ENCODE assay signal across 21 cellular contexts in the genomic region with DNA sequence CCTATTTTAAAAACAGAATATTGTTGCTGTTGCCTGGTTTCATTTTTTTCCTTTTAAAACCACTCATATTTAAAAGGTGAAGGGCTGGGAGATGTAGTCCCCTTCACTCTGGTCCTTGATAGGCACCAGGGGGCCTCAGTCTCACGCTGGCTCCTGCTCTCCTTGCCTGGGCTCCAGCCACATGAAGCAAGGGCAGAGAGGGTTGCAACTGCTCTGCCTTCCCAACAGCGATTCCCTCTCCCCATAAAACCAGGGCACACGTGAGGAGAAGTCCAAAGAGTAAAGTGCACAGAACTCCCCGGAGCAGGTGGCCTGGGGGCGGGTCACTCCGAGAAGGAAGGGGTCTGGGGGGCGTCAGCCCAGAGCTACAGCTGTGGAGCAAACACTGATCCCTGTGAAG. TPM values are rescaled to one million over a fixed set of nuclear protein-coding genes. Genes with fewer than 3 reads are reported as not detected.
DNase-seq lines count a peak whose midpoint lies in the region; ATAC-seq, FAIRE-seq and TF ChIP-seq lines count a peak whose summit lies in the region.
"Had no signal": no experiment of that assay in that cellular context is flagged by ENCODE, and none has a peak within 500 bp of the region (broad histone marks: within the 10 kb centered on the region; RNA-seq: fewer than 3 reads in every experiment).

No MANE protein-coding gene starts in this region.

- peak in 1 of 2 donors; percentile 12 for ATAC-seq in gastrocnemius medialis
- no peak for ATAC-seq in HG02610 (IDR thresholded peaks at IDR 0.05; ENCODE audit: unreplicated experiment)
- no peak for ATAC-seq in HG03045 (IDR thresholded peaks at IDR 0.05; ENCODE audit: unreplicated experiment)
- ATAC-seq: CD8-positive, alpha-beta T cell; PC-3 had no signal

- H3K4me3 ChIP-seq in H7 (ENCODE audit: insufficient read depth, low read depth, low read length) = no peak overlapping the region
- no peak overlapping the region for H3K4me3 ChIP-seq in adrenal gland
- no peak overlapping the region for H3K4me3 ChIP-seq in kidney (ENCODE audit: low read length in 2 of 2)
- no peak overlapping the region for H3K4me3 ChIP-seq in gastrocnemius medialis
- H3K4me3 ChIP-seq: MG63 had no signal

- no peaks in the 10 kb centered on the region for H3K9me3 ChIP-seq in adrenal gland (replicated peaks in 1 of 3)
- H3K9me3 ChIP-seq in kidney (ENCODE audit: control insufficient read depth in 1 of 2, low read length in 2 of 2) = no peaks in the 10 kb centered on the region
- H3K9me3 ChIP-seq in gastrocnemius medialis = no peaks in the 10 kb centered on the region
- H3K9me3 ChIP-seq: MG63 had no signal

- no peak for FAIRE-seq in kidney (lab: Jason Lieb, UNC)
- FAIRE-seq: D721Med, GM12892 had no signal

- H3K36me3 ChIP-seq in H7 (replicated peaks; ENCODE audit: control insufficient read depth, insufficient read depth, low read length) (peaks cover 16% of the 10 kb centered on the region), adrenal gland (replicated peaks in 1 of 2) (peaks cover 0 to 38% of the 10 kb centered on the region in 2 donors), kidney (ENCODE audit: control insufficient read depth in 1 of 2, insufficient read depth in 2 of 2, low read length in 2 of 2) (peaks cover 27 to 29% of the 10 kb centered on the region in 2 donors), gastrocnemius medialis (peaks cover 0 to 22% of the 10 kb centered on the region in 2 donors)

- DNase-seq in H7 (peak; percentile 24), adrenal gland (no peak), kidney (peak; percentile 28), gastrocnemius medialis (no peak), glomerular visceral epithelial cell (ENCODE audit: extremely low spot score) (no peak)
- DNase-seq: ACHN; CD8-positive, alpha-beta T cell; DND-41; GDM1; GOT3; MG63; NCI-H1105; NCI-H1694 treated with DMSO at 0.1 percent for 48 hours; NCI-H446; NCI-H748 treated with DMSO at 0.1 percent for 48 hours; PC-3; SHP77 had no signal

- H3K27ac ChIP-seq in adrenal gland (peak overlapping the region in 4 of 5 donors; percentile 76 to 95 (median 84)), kidney (ENCODE audit: low read depth in 2 of 2, low read length in 2 of 2) (peak overlapping the region in 1 of 2 donors; percentile 61), gastrocnemius medialis (peak overlapping the region; percentile 94 to 99 (median 96))

- no peak overlapping the region for H3K9ac ChIP-seq in kidney (ENCODE audit: low read length in 2 of 2)

- TF ChIP-seq CTCF in adrenal gland (IDR thresholded peaks at IDR 0.05) = no peak
- TF ChIP-seq CTCF in kidney (IDR thresholded peaks at IDR 0.05; ENCODE audit: borderline replicate concordance, extremely low read depth, insufficient read depth) = peak; percentile 16
- no peak for TF ChIP-seq CTCF in gastrocnemius medialis (IDR thresholded peaks at IDR 0.05 in 4 of 5, conservative IDR thresholded peaks at IDR 0.05 in 1 of 5)

- in situ Hi-C loops in gastrocnemius medialis (cut with MboI; ENCODE audit: low sequenced_read_pairs in 4 of 4) = loop anchor here in 2 of 4 donors (10.0 to 25.0 kb wide), 3 partner anchors 48 to 241 kb away; partner anchors contain the start of genes ASTL (in 1 of the 2), DUSP2 (in 1 of the 2) and STARD7 (in 1 of the 2)

- H3K27me3 ChIP-seq in H7 (ENCODE audit: control insufficient read depth, insufficient read depth, low read length) (no peaks in the 10 kb centered on the region), adrenal gland (no peaks in the 10 kb centered on the region), gastrocnemius medialis (no peaks in the 10 kb centered on the region)
- H3K27me3 ChIP-seq: MG63 had no signal

- TF ChIP-seq POLR2A in adrenal gland (IDR thresholded peaks at IDR 0.05) (no peak), gastrocnemius medialis (IDR thresholded peaks at IDR 0.05) (no peak)

- intact Hi-C loops in adrenal gland (cut with DNase I) = loop anchor here (5.0 to 10.0 kb wide), 2 partner anchors 48 to 51 kb away; partner anchors contain the start of gene STARD7 (in 1 of the 2)
- intact Hi-C loops in kidney (cut with DNase I) = no loop called here
- intact Hi-C loops in gastrocnemius medialis (cut with DNase I; ENCODE audit: low total_unique reads) = loop anchor here (10.0 kb wide), 1 partner anchor 382 kb away; the partner anchor contains the start of gene KANSL3

- H3K4me1 ChIP-seq in adrenal gland (replicated peaks in 1 of 2) (peaks cover 33 to 73% of the 10 kb centered on the region in 2 donors), kidney (ENCODE audit: control insufficient read depth in 1 of 2, insufficient read depth in 1 of 2, low read depth in 1 of 2, low read length in 2 of 2) (peaks cover 20 to 38% of the 10 kb centered on the region in 2 donors), gastrocnemius medialis (peaks cover 84 to 86% of the 10 kb centered on the region in 2 donors)

- WGBS in adrenal gland, 4 donors = 60 to 81% (median 69%) methylated on average over 7 of the region's 7 CpGs

RNA-seq across cellular contexts. Expression of gene TMEM127, which starts 12.8 kb away (rescaled TPM):
- total RNA-seq in H7 (2014; rRNA removed; shearing (Covaris generic)) = 13.4 and 13.8 TPM in 2 replicates
- total RNA-seq in adrenal gland (10 to 100 TPM; 57.7 to 89.2 (median 71.2) TPM), kidney (72.3 TPM), gastrocnemius medialis (10 to 100 TPM; 27.1 to 38.8 (median 30.9) TPM)
- polyA plus RNA-seq in adrenal gland (10 to 100 TPM; 14.9 to 48.2 (median 14.9) TPM), kidney (ENCODE audit: insufficient read depth, low read depth, low replicate concordance) (37.4 TPM)

RNA-seq across cellular contexts. Expression of gene CIAO1, which starts 13.0 kb away (rescaled TPM):
- 108 and 111 TPM in 2 replicates for total RNA-seq in H7 (2014; rRNA removed; shearing (Covaris generic))
- total RNA-seq in adrenal gland = 100 to 1,000 TPM in 6 of 8 donors, 10 to 100 TPM in 2; 92.5 to 237 (median 139) TPM
- polyA plus RNA-seq in adrenal gland = 100 to 1,000 TPM in 1 of 3 donors, 10 to 100 TPM in 2; 52.5 to 137 (median 59.5) TPM
- 63.0 TPM for total RNA-seq in kidney
- polyA plus RNA-seq in kidney (ENCODE audit: insufficient read depth, low read depth, low replicate concordance) = 48.2 TPM
- total RNA-seq in gastrocnemius medialis = 100 to 1,000 TPM in 1 of 4 donors, 10 to 100 TPM in 3; 73.5 to 102 (median 95.6) TPM

RNA-seq across cellular contexts. Expression of gene STARD7, which starts 44.4 kb away (rescaled TPM):
- total RNA-seq in H7 (2014; rRNA removed; shearing (Covaris generic)) = 233 and 253 TPM in 2 replicates
- 100 to 1,000 TPM; 145 to 209 (median 166) TPM for total RNA-seq in adrenal gland
- 100 to 1,000 TPM in 1 of 3 donors, 10 to 100 TPM in 2; 37.8 to 129 (median 45.9) TPM for polyA plus RNA-seq in adrenal gland
- 112 TPM for total RNA-seq in kidney
- polyA plus RNA-seq in kidney (ENCODE audit: insufficient read depth, low read depth, low replicate concordance) = 96.6 TPM
- total RNA-seq in gastrocnemius medialis = 100 to 1,000 TPM; 237 to 512 (median 313) TPM

RNA-seq across cellular contexts. Expression of gene SNRNP200, which starts 52.3 kb away (rescaled TPM):
- total RNA-seq in H7 (2014; rRNA removed; shearing (Covaris generic)) = 60.5 and 73.5 TPM in 2 replicates
- total RNA-seq in adrenal gland = 100 to 1,000 TPM in 2 of 8 donors, 10 to 100 TPM in 6; 69.3 to 114 (median 96.1) TPM
- 100 to 1,000 TPM in 2 of 3 donors, 10 to 100 TPM in 1; 80.9 to 117 (median 103) TPM for polyA plus RNA-seq in adrenal gland
- total RNA-seq in kidney = 118 TPM
- polyA plus RNA-seq in kidney (ENCODE audit: insufficient read depth, low read depth, low replicate concordance) = 46.7 TPM
- 10 to 100 TPM; 51.1 to 89.8 (median 67.4) TPM for total RNA-seq in gastrocnemius medialis

Comparison
In these comparisons a context has a peak if more than half of its experiments do, and no peak if none do; other contexts are left out.
1. DNase-seq: peak in H7 (single experiment) and kidney (single experiment); none in adrenal gland (0 of 7), gastrocnemius medialis (0 of 2) and glomerular visceral epithelial cell (single experiment).